In the genomic region with DNA sequence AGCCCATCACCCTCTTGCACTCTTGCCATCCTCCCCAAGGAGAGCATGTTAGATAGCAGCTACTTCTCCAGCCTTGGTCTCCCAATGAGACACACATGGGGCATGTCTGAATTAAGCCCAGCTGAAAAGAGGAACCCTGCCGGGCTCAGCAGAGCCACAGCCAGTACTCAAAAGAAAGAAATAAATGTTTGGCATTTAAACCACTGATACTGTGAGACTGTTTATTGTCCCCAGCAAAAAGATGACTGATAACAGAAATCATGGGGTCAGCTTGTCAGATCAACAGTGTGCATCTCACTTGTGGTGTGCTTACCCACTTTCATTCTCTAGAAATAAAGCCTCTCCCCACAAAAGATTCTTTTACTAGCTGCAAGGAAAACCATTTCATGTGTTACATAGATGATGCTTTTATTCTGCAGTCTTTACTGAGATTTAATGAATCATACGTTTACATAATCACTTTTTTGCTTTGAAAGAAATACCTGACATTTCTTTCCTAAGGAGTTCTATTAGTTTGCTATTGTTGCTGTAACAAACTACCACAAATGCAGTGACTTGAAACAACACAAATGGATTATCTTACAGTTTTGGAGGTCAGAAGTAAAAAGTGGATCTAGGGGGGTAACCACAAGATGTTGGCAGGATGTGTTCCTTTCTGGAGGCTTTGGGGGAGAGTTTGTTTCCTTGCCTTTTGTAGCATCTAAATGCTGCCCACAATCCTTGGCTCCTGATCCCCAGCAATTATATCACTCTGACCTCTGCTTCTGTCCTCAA, we compare ENCODE assay signal across 14 cellular contexts. TPM values are rescaled to one million over a fixed set of nuclear protein-coding genes. Genes with fewer than 3 reads are reported as not detected.
DNase-seq lines count a peak whose midpoint lies in the region; ATAC-seq and TF ChIP-seq lines count a peak whose summit lies in the region.
"Had no signal": no experiment of that assay in that cellular context is flagged by ENCODE, and none has a peak within 500 bp of the region (broad histone marks: within the 10 kb centered on the region; RNA-seq: fewer than 3 reads in every experiment).

No MANE protein-coding gene starts in this region.

- no peak overlapping the region for H3K27ac ChIP-seq in KMS-11
- H3K27ac ChIP-seq in neural progenitor cell, result peak overlapping the region; percentile 6

- DNase-seq in NCI-H146 (lab: John Stamatoyannopoulos, UW), result peak; percentile 15
- no peak for DNase-seq in NCI-H146 treated with DMSO at 0.1 percent for 48 hours (lab: John Stamatoyannopoulos, UW; ENCODE audit: unreplicated experiment)
- DNase-seq in neural progenitor cell (ENCODE audit: low spot score), result peak; percentile 15
- DNase-seq in NOMO-1 treated with DMSO at 0.1 percent for 48 hours (lab: John Stamatoyannopoulos, UW; ENCODE audit: unreplicated experiment), result no peak
- DNase-seq in NOMO-1 (lab: John Stamatoyannopoulos, UW; ENCODE audit: unreplicated experiment in 2 of 2), result no peak
- DNase-seq in EL, result no peak
- DNase-seq: 8988T; activated CD4-positive, CD25-positive, alpha-beta regulatory T cell treated with anti-CD3 and anti-CD28 coated beads, Interleukin-2, amount 50 U/mL, for 72 hours; GOT3 had no signal

- H3K27me3 ChIP-seq in KMS-11 (ENCODE audit: insufficient read depth, low read depth) (no peaks in the 10 kb centered on the region), neural progenitor cell (no peaks in the 10 kb centered on the region)

- H3K79me2 ChIP-seq in KMS-11 (ENCODE audit: insufficient read depth, low read depth), result no peaks in the 10 kb centered on the region
- H3K79me2 ChIP-seq in neural progenitor cell (ENCODE audit: low read depth), result no peaks in the 10 kb centered on the region

- H3K9ac ChIP-seq in KMS-11 (no peak overlapping the region), neural progenitor cell (no peak overlapping the region)

- no peaks in the 10 kb centered on the region for H3K27me3 Mint-ChIP-seq in neural progenitor cell (ENCODE audit: insufficient read depth, low read depth)

- peak overlapping the region; percentile 18; the same call in 1 of the 2 replicates for H3K4me2 ChIP-seq in KMS-11
- peak overlapping the region; percentile 51 for H3K4me2 ChIP-seq in neural progenitor cell

- H3K9me3 ChIP-seq in neural progenitor cell (ENCODE audit: low read depth), result no peaks in the 10 kb centered on the region

- H4K20me1 ChIP-seq in KMS-11 (ENCODE audit: insufficient read depth) (no peaks in the 10 kb centered on the region), neural progenitor cell (ENCODE audit: low read depth) (no peaks in the 10 kb centered on the region)

- H3K27ac Mint-ChIP-seq in neural progenitor cell, result no peak overlapping the region
- H3K27ac Mint-ChIP-seq: activated naive CD8-positive, alpha-beta T cell had no signal

- H3K4me1 ChIP-seq in KMS-11 (ENCODE audit: low read depth, poor library complexity, severe bottlenecking) (peaks cover 10% of the 10 kb centered on the region), neural progenitor cell (peaks cover 13% of the 10 kb centered on the region)

- ATAC-seq in HG02763 (IDR thresholded peaks at IDR 0.05; ENCODE audit: unreplicated experiment), result peak; percentile 56
- ATAC-seq: Panc1 had no signal

- H3K4me3 ChIP-seq in KMS-11 (IDR thresholded peaks at IDR 0.05; ENCODE audit: insufficient read depth, low read depth, low read length), result no peak overlapping the region
- H3K4me3 ChIP-seq in neural progenitor cell, result no peak overlapping the region

- H3K4me3 Mint-ChIP-seq in neural progenitor cell, result no peak overlapping the region
- H3K4me3 Mint-ChIP-seq: activated naive CD8-positive, alpha-beta T cell had no signal

- peaks cover 10% of the 10 kb centered on the region for H3K4me1 Mint-ChIP-seq in neural progenitor cell

- peak overlapping the region; percentile 14; the same call in 1 of the 2 replicates for H2AFZ ChIP-seq in KMS-11 (ENCODE audit: low read depth)
- peak overlapping the region; percentile 59 for H2AFZ ChIP-seq in neural progenitor cell (replicated peaks)

- no peaks in the 10 kb centered on the region for H3K36me3 ChIP-seq in KMS-11 (ENCODE audit: insufficient read depth)
- H3K36me3 ChIP-seq in neural progenitor cell, result no peaks in the 10 kb centered on the region

- H3K36me3 Mint-ChIP-seq in neural progenitor cell, result no peaks in the 10 kb centered on the region

- TF ChIP-seq CTCF in KMS-11 (conservative IDR thresholded peaks at IDR 0.05; ENCODE audit: low read depth, low read length), result no peak
- no peak for TF ChIP-seq CTCF in neural progenitor cell (IDR thresholded peaks at IDR 0.05)

- peaks cover 5% of the 10 kb centered on the region for H3F3A ChIP-seq in neural progenitor cell (ENCODE audit: low read depth)

- no peaks in the 10 kb centered on the region for H3K9me3 Mint-ChIP-seq in neural progenitor cell

RNA-seq across cellular contexts. Expression of a gene that starts 20.9 kb away (rescaled TPM):
- total RNA-seq in neural progenitor cell (ENCODE audit: low replicate concordance), result not detected in 2 replicates
- total RNA-seq: MCF 10A had no signal

Comparison
In these comparisons a context has a peak if more than half of its experiments do, and no peak if none do; other contexts are left out.
1. DNase-seq: peak in NCI-H146 (single experiment) and neural progenitor cell (single experiment); none in NCI-H146 treated with DMSO at 0.1 percent for 48 hours (single experiment), NOMO-1 treated with DMSO at 0.1 percent for 48 hours (single experiment), NOMO-1 (0 of 2) and EL (single experiment).